In the genomic region with DNA sequence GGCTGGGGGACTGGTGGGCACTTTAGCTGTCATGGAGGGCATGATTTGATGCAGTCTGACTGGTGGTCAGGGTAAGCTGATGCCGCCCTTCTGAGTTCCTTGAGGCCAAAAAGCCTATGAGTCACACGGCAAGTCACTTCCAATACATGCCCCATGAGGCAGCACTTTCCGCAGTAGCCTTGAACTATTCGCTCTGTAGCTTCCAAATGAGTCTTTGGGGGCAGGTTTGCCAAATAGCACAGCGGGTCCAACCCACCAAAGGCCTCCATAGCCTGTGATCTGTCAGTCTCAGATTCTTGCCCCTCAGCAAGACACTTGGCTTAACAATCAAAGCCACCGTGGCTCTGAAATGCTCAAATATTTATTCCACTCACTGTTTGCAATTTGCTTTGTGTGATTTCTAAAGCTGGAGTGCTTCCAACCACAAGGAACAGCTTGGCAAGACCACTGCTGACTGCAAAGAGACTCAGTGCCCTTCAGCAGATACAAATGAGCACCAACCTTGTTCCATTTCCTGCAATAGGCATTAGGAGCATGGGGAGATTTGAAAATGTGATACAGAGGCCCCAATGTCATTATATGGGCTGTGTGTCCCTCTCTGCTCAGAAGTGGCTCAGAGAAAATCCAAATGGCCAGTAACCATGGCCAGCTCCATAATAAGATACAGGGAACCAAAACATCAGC, we compare ENCODE assay signal across 12 cellular contexts. TPM values are rescaled to one million over a fixed set of nuclear protein-coding genes. Genes with fewer than 3 reads are reported as not detected.
DNase-seq lines count a peak whose midpoint lies in the region; ATAC-seq lines count a peak whose summit lies in the region.
"Had no signal": no experiment of that assay in that cellular context is flagged by ENCODE, and none has a peak within 500 bp of the region (broad histone marks: within the 10 kb centered on the region; RNA-seq: fewer than 3 reads in every experiment).

No MANE protein-coding gene starts in this region.

- no peaks in the 10 kb centered on the region for H3K79me2 ChIP-seq in mesendoderm (ENCODE audit: control insufficient read depth, insufficient read depth, low read length)

- no peak overlapping the region for H3K4me2 ChIP-seq in mesendoderm (ENCODE audit: low read length)

- ATAC-seq in GM18517 (IDR thresholded peaks at IDR 0.05; ENCODE audit: unreplicated experiment): no peak
- no peak for ATAC-seq in HG03135 (IDR thresholded peaks at IDR 0.05; ENCODE audit: unreplicated experiment)

- H2BK5ac ChIP-seq in mesendoderm (ENCODE audit: low read length): no peak overlapping the region

- no peak overlapping the region for H3K27ac ChIP-seq in mesendoderm (ENCODE audit: low read depth, low read length)

- H3K9ac ChIP-seq in mesendoderm (ENCODE audit: low read length): no peak overlapping the region

- no peaks in the 10 kb centered on the region for H3K27me3 ChIP-seq in mesendoderm (ENCODE audit: insufficient read depth, low read length, poor library complexity)

- no peak overlapping the region for H2BK120ac ChIP-seq in mesendoderm (ENCODE audit: low read depth, low read length)

- DNase-seq in Caki2 (ENCODE audit: low read depth): peak; percentile 12
- peak; percentile 42 for DNase-seq in NCI-H2029 (lab: John Stamatoyannopoulos, UW)
- peak; percentile 8 for DNase-seq in cerebellum (ENCODE audit: low spot score)
- DNase-seq in mesendoderm: peak; percentile 74
- no peak for DNase-seq in NCI-H446 (lab: John Stamatoyannopoulos, UW)
- no peak for DNase-seq in HK-2 (ENCODE audit: unreplicated experiment)
- DNase-seq: activated T-cell treated with anti-CD3 and anti-CD28 coated beads, Interleukin-2, amount 50 U/mL, for 1 hour; CD4-positive, CD25-positive, alpha-beta regulatory T cell; SW 1271 had no signal

- H2BK15ac ChIP-seq in mesendoderm (replicated peaks; ENCODE audit: low read depth): no peak overlapping the region

- no CpG with 5 or more reads among the region's 6 CpGs for WGBS in mesendoderm (ENCODE audit: extremely low coverage, insufficient coverage, low lambda C conversion rate)

- no peak overlapping the region for H3K4me3 ChIP-seq in mesendoderm (ENCODE audit: low read length)

- no peak overlapping the region for H3K23ac ChIP-seq in mesendoderm (ENCODE audit: low read length)

- H4K5ac ChIP-seq in mesendoderm (ENCODE audit: low read length): no peak overlapping the region

- H3K56ac ChIP-seq in mesendoderm (ENCODE audit: low read length): no peak overlapping the region

- no peak overlapping the region for H2AK5ac ChIP-seq in mesendoderm (ENCODE audit: low read length)

- no peaks in the 10 kb centered on the region for H3K79me1 ChIP-seq in mesendoderm (ENCODE audit: low read length)

- in situ Hi-C loops in Caki2 (cut with HindIII; ENCODE audit: low pct_unique_long_range_greater_than_20kb, low sequenced_read_pairs): no loop called here

- no peak overlapping the region for H4K8ac ChIP-seq in mesendoderm (ENCODE audit: low read depth, low read length)

- no peak overlapping the region for H3K18ac ChIP-seq in mesendoderm (ENCODE audit: low read length)

- H3K4me1 ChIP-seq in mesendoderm (ENCODE audit: control insufficient read depth, low read depth, low read length): no peaks in the 10 kb centered on the region

- no peak overlapping the region for H3K4ac ChIP-seq in mesendoderm (ENCODE audit: low read depth, low read length)

- no peaks in the 10 kb centered on the region for H3K36me3 ChIP-seq in mesendoderm (ENCODE audit: control insufficient read depth, insufficient read depth, low read length)

RNA-seq across cellular contexts. Expression of gene CLEC19A, which starts 45.4 kb away (rescaled TPM):
- total RNA-seq in Caki2 (2014; rRNA removed; shearing (Covaris generic); ENCODE audit: low replicate concordance): not detected in 2 replicates
- total RNA-seq in cerebellum: 0.27 TPM
- polyA plus RNA-seq in mesendoderm (2013, experiment 1 of 2): 0.24 TPM
- 0.18 TPM for polyA plus RNA-seq in mesendoderm (2013, experiment 2 of 2)
- total RNA-seq: CD4-positive, CD25-positive, alpha-beta regulatory T cell; posterior vena cava had no signal
- polyA plus RNA-seq: CD4-positive, CD25-positive, alpha-beta regulatory T cell had no signal

Comparison
In these comparisons a context has a peak if more than half of its experiments do, and no peak if none do; other contexts are left out.
1. DNase-seq: peak in Caki2 (single experiment), NCI-H2029 (single experiment), cerebellum (single experiment) and mesendoderm (single experiment); none in NCI-H446 (0 of 2) and HK-2 (single experiment).